ENCODE assay signal across 14 cellular contexts in genomic region chr11:13015753-13016152, GRCh38. TPM values are rescaled to one million over a fixed set of nuclear protein-coding genes. Genes with fewer than 3 reads are reported as not detected.
DNase-seq lines count a peak whose midpoint lies in the region; ATAC-seq, FAIRE-seq and TF ChIP-seq lines count a peak whose summit lies in the region.
"Had no signal": no experiment of that assay in that cellular context is flagged by ENCODE, and none has a peak within 500 bp of the region (broad histone marks: within the 10 kb centered on the region; RNA-seq: fewer than 3 reads in every experiment).

No MANE protein-coding gene starts in this region.

- H3K9me3 Mint-ChIP-seq in GM23338 (no peaks in the 10 kb centered on the region), WTC11 (no peaks in the 10 kb centered on the region)
- H3K9me3 Mint-ChIP-seq: CD4-positive, alpha-beta memory T cell; IgD-negative memory B cell had no signal

- H3K27ac Mint-ChIP-seq in GM23338 = no peak overlapping the region
- no peak overlapping the region for H3K27ac Mint-ChIP-seq in WTC11
- H3K27ac Mint-ChIP-seq: CD4-positive, alpha-beta memory T cell had no signal

- no peaks in the 10 kb centered on the region for H3K79me2 ChIP-seq in GM23338 (replicated peaks; ENCODE audit: insufficient read depth)

- no peak for TF ChIP-seq EP300 in esophagus muscularis mucosa (IDR thresholded peaks at IDR 0.05)

- no peak for TF ChIP-seq POLR2A in esophagus muscularis mucosa (IDR thresholded peaks at IDR 0.05; ENCODE audit: low read depth)

- H3K4me1 Mint-ChIP-seq in GM23338 (peaks cover 38% of the 10 kb centered on the region), WTC11 (peaks cover 35% of the 10 kb centered on the region)
- H3K4me1 Mint-ChIP-seq: IgD-negative memory B cell had no signal

- H3K9me3 ChIP-seq in esophagus muscularis mucosa (no peaks in the 10 kb centered on the region), small intestine (ENCODE audit: control insufficient read depth, low read depth) (no peaks in the 10 kb centered on the region)

- H3K4me1 ChIP-seq in GM23338 (ENCODE audit: insufficient read depth) (peaks cover 27% of the 10 kb centered on the region), esophagus muscularis mucosa (peaks cover under 1 to 7% (median 3%) of the 10 kb centered on the region in 4 donors), small intestine (ENCODE audit: control insufficient read depth in 2 of 2, insufficient read depth in 1 of 2, low read depth in 1 of 2, low read length in 1 of 2) (peaks cover 0 to 8% of the 10 kb centered on the region in 2 donors)

- FAIRE-seq in small intestine (lab: Jason Lieb, UNC) = no peak
- FAIRE-seq: G401.6, GM12892, H1 had no signal

- H3K27ac ChIP-seq in GM23338 (ENCODE audit: low read depth) (no peak overlapping the region), esophagus muscularis mucosa (replicated peaks in 1 of 4) (no peak overlapping the region), small intestine (ENCODE audit: low read depth in 1 of 2, low read length in 1 of 2) (no peak overlapping the region)
- H3K27ac ChIP-seq: C4-2B had no signal

- peak; percentile 33 for DNase-seq in GM23338 (ENCODE audit: low spot score)
- DNase-seq in WTC11 (ENCODE audit: low spot score) = no peak
- peak; percentile 70 for DNase-seq in esophagus muscularis mucosa (ENCODE audit: extremely low spot score)
- DNase-seq in small intestine = peak; percentile 14
- no peak for DNase-seq in HCEC 1CT
- DNase-seq in HUDEP-2 (lab: John Stamatoyannopoulos, UW; ENCODE audit: unreplicated experiment in 76 of 76) = no peak
- DNase-seq in activated CD4-positive, CD25-positive, alpha-beta regulatory T cell (lab: John Stamatoyannopoulos, UW) = no peak
- DNase-seq: CD4-positive, alpha-beta memory T cell; DMS79 had no signal

- CTCF ChIA-PET in WTC11 (lab: Charles Lee) = interaction anchor here (0.6 to 2.0 kb wide), 2 partner anchors 52 to 130 kb away, joined by 3 to 6 read pairs; no protein-coding TSS in a partner anchor

- H3K4me3 Mint-ChIP-seq in GM23338 (no peak overlapping the region), WTC11 (no peak overlapping the region)
- H3K4me3 Mint-ChIP-seq: CD4-positive, alpha-beta memory T cell; IgD-negative memory B cell had no signal

- H3K27me3 Mint-ChIP-seq in GM23338 (ENCODE audit: insufficient read depth, low read depth, poor library complexity) = peaks cover 21% of the 10 kb centered on the region
- H3K27me3 Mint-ChIP-seq in WTC11 (ENCODE audit: low read depth) = peaks cover 28% of the 10 kb centered on the region

- 0 out of 2 replicates have a peak, but pooled peaks cover 5% of the 10 kb centered on the region for H4K20me1 ChIP-seq in GM23338 (replicated peaks; ENCODE audit: insufficient read depth)

- 61% methylated on average over 6 of the region's 6 CpGs for WGBS in esophagus muscularis mucosa
- 23 to 61% (median 45%) methylated on average over 6 of the region's 6 CpGs for WGBS in small intestine, 3 donors

- no peaks in the 10 kb centered on the region for H3F3A ChIP-seq in GM23338 (replicated peaks; ENCODE audit: low read depth)

- H2AFZ ChIP-seq in GM23338 = no peak overlapping the region

- intact Hi-C loops in esophagus muscularis mucosa (cut with DNase I) = no loop called here

- H3K36me3 Mint-ChIP-seq in GM23338 (ENCODE audit: low read depth) = no peaks in the 10 kb centered on the region
- H3K36me3 Mint-ChIP-seq in WTC11 = no peaks in the 10 kb centered on the region
- H3K36me3 Mint-ChIP-seq: CD4-positive, alpha-beta memory T cell; IgD-negative memory B cell had no signal

- no peak for ATAC-seq in GM23338
- ATAC-seq in WTC11 = peak; percentile 27

- no peak overlapping the region for H3K4me3 ChIP-seq in GM23338
- no peak overlapping the region for H3K4me3 ChIP-seq in esophagus muscularis mucosa
- H3K4me3 ChIP-seq in small intestine (ENCODE audit: low read depth in 1 of 2, low read length in 2 of 2) = no peak overlapping the region

- POLR2A ChIA-PET in WTC11 (lab: Charles Lee) = no interaction called here

- TF ChIP-seq CTCF in GM23338 (conservative IDR thresholded peaks at IDR 0.05; ENCODE audit: low read depth in 2 of 2) (no peak), WTC11 (IDR thresholded peaks at IDR 0.05) (no peak), esophagus muscularis mucosa (IDR thresholded peaks at IDR 0.05) (no peak)

- peaks cover 27% of the 10 kb centered on the region for H3K27me3 ChIP-seq in GM23338 (ENCODE audit: insufficient read depth)
- peaks cover 0 to 41% (median 8%) of the 10 kb centered on the region in 4 donors for H3K27me3 ChIP-seq in esophagus muscularis mucosa
- peaks cover 0 to 6% of the 10 kb centered on the region in 2 donors for H3K27me3 ChIP-seq in small intestine (ENCODE audit: control insufficient read depth in 2 of 2, insufficient read depth in 2 of 2, low read length in 2 of 2)

- H3K36me3 ChIP-seq in GM23338 (ENCODE audit: insufficient read depth) (no peaks in the 10 kb centered on the region), esophagus muscularis mucosa (peaks cover 0 to 4% (median 0%) of the 10 kb centered on the region in 4 donors), small intestine (ENCODE audit: control insufficient read depth in 2 of 2, insufficient read depth in 2 of 2, low read length in 2 of 2) (no peaks in the 10 kb centered on the region)

- H3K4me2 ChIP-seq in GM23338 = no peak overlapping the region

- H3K9me2 ChIP-seq in GM23338 (ENCODE audit: insufficient read depth) = no peaks in the 10 kb centered on the region

TF ChIP-seq in GM23338, 12 proteins besides CTCF, POLR2A, EP300 and RAD21 (continues in another document):
- TF ChIP-seq ZNF114 (CRISPR knock-in tag; IDR thresholded peaks at IDR 0.05) = no peak
- TF ChIP-seq CREB1 (CRISPR knock-in tag; IDR thresholded peaks at IDR 0.05; ENCODE audit: low read depth) = no peak
- no peak for TF ChIP-seq JUNB (IDR thresholded peaks at IDR 0.05; ENCODE audit: unreplicated experiment)
- no peak for TF ChIP-seq POLR2AphosphoS5 (IDR thresholded peaks at IDR 0.05; ENCODE audit: low read depth)
- TF ChIP-seq EZH2phosphoT487 (IDR thresholded peaks at IDR 0.05; ENCODE audit: unreplicated experiment) = no peak
- no peak for TF ChIP-seq ZNF331 (CRISPR knock-in tag; IDR thresholded peaks at IDR 0.05; ENCODE audit: low read depth)

TF ChIP-seq in WTC11, 78 proteins besides CTCF, POLR2A, EP300 and RAD21:
- TF ChIP-seq AFF4 (CRISPR knock-in tag; IDR thresholded peaks at IDR 0.05; ENCODE audit: borderline replicate concordance) = no peak
- TF ChIP-seq NR1H2 (CRISPR knock-in tag; IDR thresholded peaks at IDR 0.05) = no peak
- no peak for TF ChIP-seq ZBTB43 (CRISPR knock-in tag; IDR thresholded peaks at IDR 0.05)
- TF ChIP-seq ZNF396 (CRISPR knock-in tag; IDR thresholded peaks at IDR 0.05; ENCODE audit: borderline replicate concordance) = no peak
- no peak for TF ChIP-seq ZNF121 (CRISPR knock-in tag; IDR thresholded peaks at IDR 0.05)

RNA-seq across cellular contexts. Expression of gene RASSF10, which starts 6.6 kb away (rescaled TPM):
- 1.8 and 4.0 TPM in 2 replicates for total RNA-seq in GM23338 (2014; rRNA removed; shearing (Covaris generic))
- polyA plus RNA-seq in GM23338 (2016; fragmentation: Nextera tagmentation; extraction: Ambion mirVana) (0.13 and 0.52 TPM in 2 replicates), small intestine (1 to 10 TPM in 1 of 3 donors, not detected in 2; 1.4 TPM)
- total RNA-seq in WTC11 (2021) (2.6 to 3.2 TPM (median 2.9 TPM) in 3 replicates), esophagus muscularis mucosa (under 1 TPM in 3 of 4 donors, not detected in 1; 0.17 to 0.57 (median 0.19) TPM)
- total RNA-seq: CD4-positive, alpha-beta memory T cell had no signal
- polyA plus RNA-seq: CD4-positive, alpha-beta memory T cell; IgD-negative memory B cell had no signal

Comparison
In these comparisons a context has a peak if more than half of its experiments do, and no peak if none do; other contexts are left out.
1. DNase-seq: peak in GM23338 (single experiment), esophagus muscularis mucosa (single experiment) and small intestine (single experiment); none in WTC11 (single experiment), HCEC 1CT (single experiment), HUDEP-2 (0 of 76) and activated CD4-positive, CD25-positive, alpha-beta regulatory T cell (0 of 4).